ENCODE assay signal across 34 cellular contexts in the genomic region with DNA sequence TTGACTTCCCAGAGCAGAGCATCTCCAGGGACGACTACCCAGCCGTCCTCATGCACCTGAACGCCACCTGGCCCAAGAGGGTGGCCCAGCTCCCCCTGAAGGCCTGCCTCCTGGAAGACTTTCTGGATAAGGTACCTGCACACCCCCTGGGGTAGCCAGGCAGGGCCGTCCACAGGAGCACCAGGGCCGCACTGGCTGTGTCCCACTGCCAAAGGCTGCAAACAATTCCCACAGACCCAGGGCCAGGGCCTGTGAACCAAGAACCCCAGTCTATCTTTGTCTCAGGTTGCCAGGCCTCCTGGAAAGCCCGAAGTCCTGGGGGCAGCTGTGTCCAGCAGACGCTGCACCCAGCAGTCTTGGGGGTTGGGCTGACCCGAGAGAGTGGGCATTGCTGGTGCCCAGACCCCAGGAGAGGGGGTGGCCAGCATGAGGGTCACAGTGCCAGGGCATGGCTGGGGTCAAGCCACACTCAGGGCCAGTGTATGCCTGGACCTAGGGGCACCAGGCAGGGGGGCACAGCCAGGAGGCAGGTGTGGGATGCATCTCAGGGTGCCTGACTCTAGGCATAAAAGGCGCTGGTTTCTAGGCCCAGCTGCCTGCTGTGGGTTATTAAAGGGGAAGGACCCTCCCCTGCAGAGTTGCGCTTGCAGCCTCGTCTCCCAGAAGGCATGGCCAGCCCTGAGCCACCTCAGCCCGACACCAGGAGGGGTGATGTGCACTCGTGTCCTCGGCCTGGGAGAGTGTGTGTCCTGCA. TPM values are rescaled to one million over a fixed set of nuclear protein-coding genes. Genes with fewer than 3 reads are reported as not detected.
"Had no signal": no experiment of that assay in that cellular context is flagged by ENCODE, and none has a peak within 500 bp of the region (broad histone marks: within the 10 kb centered on the region; RNA-seq: fewer than 3 reads in every experiment).

No MANE protein-coding gene starts in this region.

- H3K4me3 ChIP-seq: adrenal gland, body of pancreas, colonic mucosa, esophagus squamous epithelium, gastroesophageal sphincter, heart right ventricle had no signal

- H3K4me1 ChIP-seq: adrenal gland, heart right ventricle had no signal

- ATAC-seq: activated CD8-positive, alpha-beta T cell treated with anti-CD3 and anti-CD28 coated beads for 36 hours; activated naive CD8-positive, alpha-beta T cell treated with anti-CD3 and anti-CD28 coated beads, Interleukin-2, amount 50 U/mL, for 24 hours; activated T-cell treated with anti-CD3 and anti-CD28 coated beads, Interleukin-2, amount 50 U/mL, for 4 hours; activated T-helper 17 cell treated with anti-CD3 and anti-CD28 coated beads, Interleukin-2, amount 50 U/mL, for 72 hours; body of pancreas; gastroesophageal sphincter; T-helper 17 cell had no signal

- H3K27ac ChIP-seq: adrenal gland, body of pancreas, colonic mucosa, epithelial cell of prostate, esophagus squamous epithelium, gastroesophageal sphincter, heart right ventricle, WERI-Rb-1 had no signal

- DNase-seq: activated B cell treated with CpG ODN at 0.5 μM for 24 hours; activated CD4-positive, alpha-beta T cell treated with anti-CD3 and anti-CD28 coated beads for 48 hours; activated CD4-positive, alpha-beta T cell treated with anti-CD3 and anti-CD28 coated beads, Interleukin-2, amount 50 U/mL, for 1 hour; activated CD4-positive, alpha-beta T cell treated with anti-CD3 and anti-CD28 coated beads, Interleukin-2, amount 50 U/mL, for 48 hours; activated CD8-positive, alpha-beta memory T cell treated with anti-CD3 and anti-CD28 coated beads for 24 hours; activated CD8-positive, alpha-beta T cell treated with anti-CD3 and anti-CD28 coated beads for 36 hours; activated effector memory CD4-positive, alpha-beta T cell treated with Interleukin-2 at 50 U/mL for 16 hours; activated naive CD4-positive, alpha-beta T cell treated with anti-CD3 and anti-CD28 coated beads for 36 hours; activated naive CD8-positive, alpha-beta T cell treated with anti-CD3 and anti-CD28 coated beads for 36 hours; activated naive CD8-positive, alpha-beta T cell treated with anti-CD3 and anti-CD28 coated beads, Interleukin-2, amount 50 U/mL, for 24 hours; activated T-cell treated with anti-CD3 and anti-CD28 coated beads, Interleukin-2, amount 50 U/mL, for 4 hours; adrenal gland; amygdala; aorta; body of pancreas; caudate nucleus; colonic mucosa; effector CD8-positive, alpha-beta T cell; esophagus squamous epithelium; foreskin melanocyte; heart right ventricle; T-helper 17 cell; T1000 had no signal

- H3K9me3 ChIP-seq: adrenal gland, body of pancreas, colonic mucosa, esophagus squamous epithelium, gastroesophageal sphincter, heart right ventricle had no signal

- FAIRE-seq: endometrium, endothelial cell of umbilical vein had no signal

- H3K36me3 ChIP-seq: adrenal gland, colonic mucosa, esophagus squamous epithelium, gastroesophageal sphincter, heart right ventricle, WERI-Rb-1 had no signal

RNA-seq across cellular contexts. Expression of gene SLC6A18, which starts 17.7 kb away (rescaled TPM):
- total RNA-seq: activated B cell treated with CpG ODN at 0.5 μM for 24 hours; activated CD8-positive, alpha-beta T cell treated with anti-CD3 and anti-CD28 coated beads for 36 hours; activated naive CD4-positive, alpha-beta T cell treated with anti-CD3 and anti-CD28 coated beads for 36 hours; activated naive CD8-positive, alpha-beta T cell treated with anti-CD3 and anti-CD28 coated beads for 36 hours; activated T-cell treated with anti-CD3 and anti-CD28 coated beads, Interleukin-2, amount 50 U/mL, for 4 hours; activated T-helper 17 cell treated with anti-CD3 and anti-CD28 coated beads, Interleukin-2, amount 50 U/mL, for 72 hours; adrenal gland; aorta; body of pancreas; dermis microvascular lymphatic vessel endothelial cell; endothelial cell of umbilical vein; esophagus squamous epithelium; fibroblast of lung; fibroblast of villous mesenchyme; gastroesophageal sphincter; glomerular endothelial cell; heart right ventricle; T-helper 17 cell had no signal
- polyA plus RNA-seq: adrenal gland, aorta, endothelial cell of umbilical vein, esophagus, fibroblast of lung, heart right ventricle had no signal

RNA-seq across cellular contexts. Expression of gene SLC6A19, which starts 41.5 kb away (rescaled TPM):
- total RNA-seq: activated B cell treated with CpG ODN at 0.5 μM for 24 hours; activated CD8-positive, alpha-beta T cell treated with anti-CD3 and anti-CD28 coated beads for 36 hours; activated naive CD4-positive, alpha-beta T cell treated with anti-CD3 and anti-CD28 coated beads for 36 hours; activated naive CD8-positive, alpha-beta T cell treated with anti-CD3 and anti-CD28 coated beads for 36 hours; activated T-helper 17 cell treated with anti-CD3 and anti-CD28 coated beads, Interleukin-2, amount 50 U/mL, for 72 hours; adrenal gland; dermis microvascular lymphatic vessel endothelial cell; endothelial cell of umbilical vein; esophagus squamous epithelium; fibroblast of lung; fibroblast of villous mesenchyme; gastroesophageal sphincter; glomerular endothelial cell; T-helper 17 cell had no signal
- polyA plus RNA-seq: adrenal gland, endothelial cell of umbilical vein, esophagus, fibroblast of lung, heart right ventricle had no signal

RNA-seq across cellular contexts. Expression of gene TERT, which starts 52.0 kb away (rescaled TPM):
- total RNA-seq: aorta, body of pancreas, dermis microvascular lymphatic vessel endothelial cell, endothelial cell of umbilical vein, fibroblast of lung, fibroblast of villous mesenchyme, gastroesophageal sphincter, glomerular endothelial cell, heart right ventricle had no signal
- polyA plus RNA-seq: adrenal gland, aorta, fibroblast of lung, heart right ventricle had no signal
